Comparison of ENCODE assay signal across 8 cellular contexts in the genomic region with DNA sequence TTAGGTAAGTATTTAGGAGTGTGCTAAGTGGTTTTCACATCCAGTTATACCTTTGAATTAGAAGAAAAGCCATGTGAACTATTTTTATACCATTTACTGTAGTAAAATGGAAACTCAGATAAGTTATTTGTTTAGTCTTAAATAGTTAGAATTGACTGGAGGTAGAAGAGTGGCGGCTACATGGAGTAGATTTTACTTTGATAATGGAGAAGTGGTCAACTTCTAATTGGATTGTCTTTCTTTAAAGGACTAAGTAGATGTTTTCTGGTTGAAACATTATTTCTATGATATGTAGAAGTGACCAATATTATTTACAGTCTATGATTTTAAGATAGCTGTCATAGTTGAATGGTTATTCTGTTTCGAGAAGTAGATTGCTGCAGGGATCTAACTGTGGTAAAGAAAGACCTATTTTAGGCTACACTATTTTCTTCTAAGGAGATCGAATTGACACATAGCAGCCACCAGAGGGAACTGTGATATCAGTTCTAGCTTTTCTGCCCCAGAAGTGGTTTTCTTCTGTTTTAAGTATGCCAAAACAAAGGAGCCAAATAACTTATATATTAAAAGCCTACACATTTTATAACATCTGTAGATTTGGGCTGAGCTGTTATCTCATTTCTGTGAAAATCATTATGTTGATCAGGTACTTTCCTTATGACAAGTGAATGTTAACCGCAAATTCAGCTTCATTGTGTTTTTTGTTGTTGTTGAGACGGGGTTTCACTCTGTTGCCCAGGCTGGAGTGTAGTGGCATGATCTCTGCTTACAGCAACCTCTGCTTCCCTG. TPM values are rescaled to one million over a fixed set of nuclear protein-coding genes. Genes with fewer than 3 reads are reported as not detected.
DNase-seq lines count a peak whose midpoint lies in the region; ATAC-seq, FAIRE-seq and TF ChIP-seq lines count a peak whose summit lies in the region.

No MANE protein-coding gene starts in this region.

- dilution Hi-C loops in keratinocyte (cut with MboI; ENCODE audit: extremely low pct_ligation_motif_present, low sequenced_read_pairs) = no loop called here

- 0 out of 2 replicates have a peak overlapping the region, but pooled peaks have one; percentile 15 for H3K4me2 ChIP-seq in KMS-11
- no peak overlapping the region for H3K4me2 ChIP-seq in keratinocyte (ENCODE audit: control insufficient read depth, extremely low read depth, insufficient read depth, low read depth, low read length)

- TF ChIP-seq CTCF in KMS-11 (conservative IDR thresholded peaks at IDR 0.05; ENCODE audit: low read depth, low read length) = peak; percentile 39; the same call in 1 of the 2 replicates
- TF ChIP-seq CTCF in keratinocyte (optimal IDR thresholded peaks at IDR 0.05 in 1 of 3, IDR thresholded peaks at IDR 0.05 in 1 of 3, conservative IDR thresholded peaks at IDR 0.05 in 1 of 3; ENCODE audit: extremely low read depth in 1 of 3, insufficient read depth in 2 of 3, low read length in 3 of 3) = peak in 2 of 3 experiments; percentile 56

- H3K27me3 ChIP-seq in KMS-11 (ENCODE audit: insufficient read depth, low read depth) = no peaks in the 10 kb centered on the region
- H3K27me3 ChIP-seq in keratinocyte (ENCODE audit: control insufficient read depth, extremely low read depth, insufficient read depth, low read length) = no peaks in the 10 kb centered on the region

- no peak overlapping the region for H2AFZ ChIP-seq in KMS-11 (ENCODE audit: low read depth)
- H2AFZ ChIP-seq in keratinocyte (ENCODE audit: control insufficient read depth, low read length) = no peak overlapping the region

- H3K4me3 ChIP-seq in KMS-11 (IDR thresholded peaks at IDR 0.05; ENCODE audit: insufficient read depth, low read depth, low read length) (no peak overlapping the region), keratinocyte (ENCODE audit: control insufficient read depth in 2 of 3, extremely low read depth in 1 of 3, insufficient read depth in 2 of 3, low read depth in 1 of 3, low read length in 3 of 3) (no peak overlapping the region)

- H3K4me1 ChIP-seq in KMS-11 (ENCODE audit: low read depth, poor library complexity, severe bottlenecking) (peaks cover 28% of the 10 kb centered on the region), keratinocyte (ENCODE audit: control insufficient read depth, extremely low read depth, insufficient read depth, low read length) (no peaks in the 10 kb centered on the region)

- no peaks in the 10 kb centered on the region for H3K9me3 ChIP-seq in keratinocyte (ENCODE audit: control insufficient read depth, low read depth, low read length)

- FAIRE-seq in keratinocyte (lab: Jason Lieb, UNC) = no peak

- DNase-seq in SIG-M5 treated with dmso at 0.1 percent for 504 hours (lab: John Stamatoyannopoulos, UW; ENCODE audit: unreplicated experiment) (peak; percentile 63), SIG-M5 (lab: John Stamatoyannopoulos, UW) (no peak), amniotic epithelial cell (ENCODE audit: low read depth) (peak; percentile 51), keratinocyte (ENCODE audit: low read depth, low spot score) (no peak)

- H4K20me1 ChIP-seq in KMS-11 (ENCODE audit: insufficient read depth) (no peaks in the 10 kb centered on the region; the same call in 1 of the 2 replicates), keratinocyte (ENCODE audit: control insufficient read depth, extremely low read depth, insufficient read depth, low read length) (peaks cover 11% of the 10 kb centered on the region)

- H3K9ac ChIP-seq in KMS-11 (no peak overlapping the region), keratinocyte (ENCODE audit: control insufficient read depth, extremely low read depth, insufficient read depth, low read length) (no peak overlapping the region)

- H3K9me1 ChIP-seq in keratinocyte (ENCODE audit: control insufficient read depth, extremely low read depth, insufficient read depth, low read length) = no peaks in the 10 kb centered on the region

- ATAC-seq in GM21723 (IDR thresholded peaks at IDR 0.05; ENCODE audit: unreplicated experiment) (peak; percentile 86), HG02840 (IDR thresholded peaks at IDR 0.05; ENCODE audit: low FRiP score, unreplicated experiment) (no peak), HG02938 (IDR thresholded peaks at IDR 0.05; ENCODE audit: unreplicated experiment) (no peak)

- H3K27ac ChIP-seq in KMS-11 (peak overlapping the region; percentile 48), keratinocyte (ENCODE audit: control insufficient read depth, insufficient read depth, low read length) (no peak overlapping the region)

- H3K79me2 ChIP-seq in KMS-11 (ENCODE audit: insufficient read depth, low read depth) (peaks cover 60% of the 10 kb centered on the region), keratinocyte (ENCODE audit: control insufficient read depth, insufficient read depth, low read length) (peaks cover 38% of the 10 kb centered on the region)

- H3K36me3 ChIP-seq in KMS-11 (ENCODE audit: insufficient read depth) (no peaks in the 10 kb centered on the region), keratinocyte (ENCODE audit: control insufficient read depth in 2 of 2, extremely low read depth in 1 of 2, insufficient read depth in 2 of 2, low read length in 2 of 2) (peaks cover 0 to 6% of the 10 kb centered on the region in 2 experiments)

RNA-seq across cellular contexts. Expression of a gene that starts 26.1 kb away (rescaled TPM):
- 21.9 to 51.3 TPM (median 37.6 TPM) in 3 replicates for polyA plus RNA-seq in keratinocyte
- polyA plus RNA-seq in keratinocyte (2011; ENCODE audit: low read depth) = 122 TPM
- polyA plus RNA-seq in keratinocyte (2011; cell fraction: cytosol; rRNA removed) = 12.2 and 26.5 TPM in 2 replicates
- polyA plus RNA-seq in keratinocyte (2011; cell fraction: nucleus; rRNA removed) = 59.0 and 83.6 TPM in 2 replicates
- polyA plus RNA-seq in keratinocyte (2012; ENCODE audit: low replicate concordance) = 23.0 and 55.5 TPM in 2 replicates
- polyA minus RNA-seq in keratinocyte = 9.8 to 72.2 TPM (median 39.1 TPM) in 3 replicates
- polyA minus RNA-seq in keratinocyte (2011; cell fraction: cytosol; rRNA and poly(A)+ RNA removed) = 21.5 TPM
- polyA minus RNA-seq in keratinocyte (2011; cell fraction: nucleus; rRNA and poly(A)+ RNA removed) = 64.6 and 123 TPM in 2 replicates

Comparison
In these comparisons a context has a peak if more than half of its experiments do, and no peak if none do; other contexts are left out.
1. DNase-seq: peak in SIG-M5 treated with dmso at 0.1 percent for 504 hours (single experiment) and amniotic epithelial cell (single experiment); none in SIG-M5 (single experiment) and keratinocyte (single experiment).